9 cellular contexts compared by ENCODE assay signal in the genomic region with DNA sequence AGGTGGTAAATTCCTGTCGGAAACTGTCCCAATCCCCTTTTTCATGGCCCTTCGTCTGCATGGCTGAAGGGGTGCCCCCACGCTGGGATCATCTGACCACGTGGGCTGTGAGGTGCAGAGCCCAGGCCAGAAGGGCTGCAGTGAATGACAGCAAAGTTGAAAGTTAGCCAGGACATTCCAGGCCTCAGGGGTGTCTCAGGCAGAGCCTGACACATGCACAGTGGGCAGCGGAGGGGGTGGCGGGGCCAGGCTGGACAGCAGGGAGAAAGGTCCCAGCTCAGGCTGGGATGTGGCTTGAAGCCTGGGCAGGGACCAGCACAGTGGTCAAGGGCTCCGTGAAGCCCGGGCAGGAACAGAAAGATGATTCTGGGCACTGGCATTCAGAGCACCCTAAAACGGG. TPM values are rescaled to one million over a fixed set of nuclear protein-coding genes. Genes with fewer than 3 reads are reported as not detected.
"Had no signal": no experiment of that assay in that cellular context is flagged by ENCODE, and none has a peak within 500 bp of the region (broad histone marks: within the 10 kb centered on the region; RNA-seq: fewer than 3 reads in every experiment).

No MANE protein-coding gene starts in this region.

- H3K9ac ChIP-seq: GM23248 had no signal

- DNase-seq: GM23248, GOT3, H9, HCEC 1CT, IMR-90 had no signal

- H3K4me3 ChIP-seq: GM23248, K562 had no signal

- H3K27ac ChIP-seq: GM23248, HL-60 had no signal

- FAIRE-seq: H54, K562 had no signal

- ATAC-seq: K562 had no signal

- H2AFZ ChIP-seq: GM23248 had no signal

RNA-seq across cellular contexts. Expression of a gene that starts 49.6 kb away (rescaled TPM):
- total RNA-seq: GM23248, HT1080, IMR-90, K562 had no signal
- polyA plus RNA-seq: GM23248, IMR-90, K562 had no signal
